ENCODE assay signal across 23 cellular contexts in genomic region chr7:66928388-66928787, GRCh38. TPM values are rescaled to one million over a fixed set of nuclear protein-coding genes. Genes with fewer than 3 reads are reported as not detected.
DNase-seq lines count a peak whose midpoint lies in the region; ATAC-seq and TF ChIP-seq lines count a peak whose summit lies in the region.
"Had no signal": no experiment of that assay in that cellular context is flagged by ENCODE, and none has a peak within 500 bp of the region (broad histone marks: within the 10 kb centered on the region; RNA-seq: fewer than 3 reads in every experiment).

No MANE protein-coding gene starts in this region.

- no peak overlapping the region for H3K4me3 Mint-ChIP-seq in activated naive CD8-positive, alpha-beta T cell treated with anti-CD3 and anti-CD28 coated beads for 36 hours

- H3K27me3 Mint-ChIP-seq in activated naive CD8-positive, alpha-beta T cell treated with anti-CD3 and anti-CD28 coated beads for 36 hours, result no peaks in the 10 kb centered on the region
- H3K27me3 Mint-ChIP-seq: naive thymus-derived CD8-positive, alpha-beta T cell had no signal

- peaks cover 61% of the 10 kb centered on the region for H3K4me1 Mint-ChIP-seq in activated naive CD8-positive, alpha-beta T cell treated with anti-CD3 and anti-CD28 coated beads for 36 hours

- CTCF ChIA-PET in A673 (lab: Charles Lee), result no interaction called here

- no TSS peak for BruUV-seq in A673 (replicated peaks; lab: Mats Ljungman, UMichigan)

- H3K9me3 ChIP-seq in A673 (ENCODE audit: low read depth, low read length, poor library complexity, severe bottlenecking), result no peaks in the 10 kb centered on the region
- H3K9me3 ChIP-seq: A549, SK-N-SH, stomach, tibial artery had no signal

- no peak overlapping the region for H3K27ac ChIP-seq in A673 (ENCODE audit: low read depth, low read length, poor library complexity, severe bottlenecking)
- H3K27ac ChIP-seq: A549, stomach, tibial artery had no signal

- H3K4me1 ChIP-seq in A673 (ENCODE audit: insufficient read depth, low read length, poor library complexity, severe bottlenecking), result peaks cover 4% of the 10 kb centered on the region

- H3K27ac Mint-ChIP-seq in activated naive CD8-positive, alpha-beta T cell treated with anti-CD3 and anti-CD28 coated beads for 36 hours, result peak overlapping the region; percentile 32

- H3K27me3 ChIP-seq in A673 (replicated peaks; ENCODE audit: insufficient read depth, low read depth, low read length, poor library complexity), result no peaks in the 10 kb centered on the region
- H3K27me3 ChIP-seq: stomach, tibial artery had no signal

- no peaks in the 10 kb centered on the region for H3K36me3 ChIP-seq in A673 (ENCODE audit: insufficient read depth, low read length, poor library complexity, severe bottlenecking)

- POLR2A ChIA-PET in A673 (lab: Charles Lee; ENCODE audit: low non-redundant PET), result no interaction called here

- intact Hi-C loops in A673 (cut with micrococcal nuclease; ENCODE audit: unreplicated experiment), result no loop called here

- ATAC-seq in HG03108 (IDR thresholded peaks at IDR 0.05; ENCODE audit: unreplicated experiment) (no peak), HG03097 (IDR thresholded peaks at IDR 0.05; ENCODE audit: low FRiP score, unreplicated experiment) (no peak), GM18502 (IDR thresholded peaks at IDR 0.05; ENCODE audit: poor library complexity, unreplicated experiment) (no peak)
- ATAC-seq: A549; left lobe of liver; naive thymus-derived CD8-positive, alpha-beta T cell had no signal

- H3K4me3 ChIP-seq in A673 (ENCODE audit: low read depth, low read length, poor library complexity, severe bottlenecking) (no peak overlapping the region), fibroblast of pulmonary artery (replicated peaks; ENCODE audit: low read depth, low read length) (no peak overlapping the region)
- H3K4me3 ChIP-seq: A549, stomach, tibial artery had no signal

- peak; percentile 21 to 36 for DNase-seq in NCI-H524 (lab: John Stamatoyannopoulos, UW)
- DNase-seq in NCI-H524 treated with DMSO at 0.1 percent for 48 hours (lab: John Stamatoyannopoulos, UW), result no peak
- peak; percentile 62 for DNase-seq in A673 (ENCODE audit: low spot score)
- DNase-seq in activated naive CD8-positive, alpha-beta T cell treated with anti-CD3 and anti-CD28 coated beads for 36 hours, result no peak
- peak; percentile 37 for DNase-seq in fibroblast of pulmonary artery (ENCODE audit: low read depth)
- DNase-seq: activated CD4-positive, alpha-beta T cell treated with anti-CD3 and anti-CD28 coated beads for 4 hours; activated naive CD4-positive, alpha-beta T cell treated with anti-CD3 and anti-CD28 coated beads, Interleukin-2, amount 50 U/mL, for 16 hours; activated T-cell treated with anti-CD3 and anti-CD28 coated beads, Interleukin-2, amount 50 U/mL, for 48 hours; midbrain; naive thymus-derived CD8-positive, alpha-beta T cell; NCI-H1048; NCI-H1694 treated with DMSO at 0.1 percent for 48 hours; NCI-H2227 treated with DMSO at 0.1 percent for 48 hours; NCI-H748 treated with DMSO at 0.1 percent for 48 hours; SK-N-SH; stomach; T-helper 2 cell had no signal

- no peak for TF ChIP-seq CTCF in A673 (conservative IDR thresholded peaks at IDR 0.05; ENCODE audit: low read depth, low read length)
- TF ChIP-seq CTCF in fibroblast of pulmonary artery (IDR thresholded peaks at IDR 0.05; ENCODE audit: low read length, missing control alignments), result no peak

- peaks cover 29% of the 10 kb centered on the region for H3K36me3 Mint-ChIP-seq in activated naive CD8-positive, alpha-beta T cell treated with anti-CD3 and anti-CD28 coated beads for 36 hours

- no peaks in the 10 kb centered on the region for H3K9me3 Mint-ChIP-seq in activated naive CD8-positive, alpha-beta T cell treated with anti-CD3 and anti-CD28 coated beads for 36 hours
- H3K9me3 Mint-ChIP-seq: naive thymus-derived CD8-positive, alpha-beta T cell had no signal

RNA-seq across cellular contexts. Expression of gene TMEM248, which starts 7.4 kb away (rescaled TPM):
- total RNA-seq in A673 (2021), result 77.0 and 78.8 TPM in 2 replicates
- 10 to 100 TPM; 80.3 to 82.6 TPM for total RNA-seq in activated naive CD8-positive, alpha-beta T cell treated with anti-CD3 and anti-CD28 coated beads for 36 hours

Comparison
In these comparisons a context has a peak if more than half of its experiments do, and no peak if none do; other contexts are left out.
1. DNase-seq: peak in NCI-H524 (2 of 2), A673 (single experiment) and fibroblast of pulmonary artery (single experiment); none in NCI-H524 treated with DMSO at 0.1 percent for 48 hours (single experiment) and activated naive CD8-positive, alpha-beta T cell treated with anti-CD3 and anti-CD28 coated beads for 36 hours (single experiment).